In the genomic region with DNA sequence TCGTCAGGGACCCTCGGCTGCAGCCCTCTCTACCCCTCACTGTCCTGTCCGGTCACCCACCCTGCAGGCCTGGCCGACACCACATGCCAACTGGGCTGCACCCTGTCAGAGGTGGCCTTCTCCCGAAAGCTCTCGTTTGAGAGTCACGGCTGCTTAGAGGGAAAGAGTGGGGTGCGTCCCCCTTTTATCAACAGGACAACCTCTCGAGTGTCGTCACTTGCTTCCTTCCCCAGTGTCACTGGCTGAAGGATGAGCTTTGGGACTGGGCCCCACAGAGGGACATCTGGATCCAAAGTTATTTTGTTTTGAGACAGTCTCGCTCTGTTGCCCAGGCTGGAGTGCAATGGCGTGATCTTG, we compare ENCODE assay signal across 20 cellular contexts. TPM values are rescaled to one million over a fixed set of nuclear protein-coding genes. Genes with fewer than 3 reads are reported as not detected.
DNase-seq lines count a peak whose midpoint lies in the region; ATAC-seq and TF ChIP-seq lines count a peak whose summit lies in the region.
"Had no signal": no experiment of that assay in that cellular context is flagged by ENCODE, and none has a peak within 500 bp of the region (broad histone marks: within the 10 kb centered on the region; RNA-seq: fewer than 3 reads in every experiment).

No MANE protein-coding gene starts in this region.

- POLR2A ChIA-PET in IMR-90 (lab: Charles Lee; ENCODE audit: unreplicated experiment), result no interaction called here

- no peaks in the 10 kb centered on the region for H3K9me1 ChIP-seq in IMR-90 (ENCODE audit: insufficient read depth, low read length)

- no peaks in the 10 kb centered on the region for H3K79me2 ChIP-seq in osteoblast (ENCODE audit: insufficient read depth, low read length)

- TF ChIP-seq POLR2A in IMR-90 (IDR thresholded peaks at IDR 0.05; ENCODE audit: low read depth, low read length), result no peak
- no peak for TF ChIP-seq POLR2A in stomach (IDR thresholded peaks at IDR 0.05)

- dilution Hi-C loops in IMR-90 (cut with HindIII; ENCODE audit: low sequenced_read_pairs, unreplicated experiment), result no loop called here

- H3K18ac ChIP-seq in IMR-90 (ENCODE audit: low read depth, low read length), result no peak overlapping the region

- TF ChIP-seq CTCF in IMR-90 (conservative IDR thresholded peaks at IDR 0.05; ENCODE audit: low read depth, low read length), result no peak
- no peak for TF ChIP-seq CTCF in osteoblast (IDR thresholded peaks at IDR 0.05; ENCODE audit: extremely low read depth, low read depth, low read length)
- TF ChIP-seq CTCF in stomach (IDR thresholded peaks at IDR 0.05), result no peak

- 98% methylated on average over 5 of the region's 12 CpGs; no CpG with 5 or more reads in 1 of the 2 experiments for WGBS in IMR-90 (ENCODE audit: extremely low coverage in 2 of 2, insufficient read length in 1 of 2), 2 experiments
- 83 to 87% methylated on average over 12 of the region's 12 CpGs for WGBS in esophagus, 2 donors
- WGBS in stomach, 5 donors, result 75 to 87% (median 84%) methylated on average over 11 to 12 of the region's 12 CpGs

- H3K79me1 ChIP-seq in IMR-90 (ENCODE audit: low read depth in 1 of 2, low read length in 2 of 2), result 0 out of 4 replicates have a peak, but pooled peaks cover 0 to 3% of the 10 kb centered on the region in 2 experiments

- H3K9ac ChIP-seq in IMR-90 (ENCODE audit: low read depth, low read length), result no peak overlapping the region

- H3K4me2 ChIP-seq in IMR-90 (ENCODE audit: low read depth, low read length) (no peak overlapping the region), osteoblast (ENCODE audit: insufficient read depth, low read length) (no peak overlapping the region)
- H3K4me2 ChIP-seq: A549 had no signal

- no peak overlapping the region for H3K4ac ChIP-seq in IMR-90 (ENCODE audit: low read depth, low read length)

- H2BK20ac ChIP-seq in IMR-90 (ENCODE audit: low read depth, low read length), result no peak overlapping the region

- H3K4me1 ChIP-seq in IMR-90 (ENCODE audit: control insufficient read depth, insufficient read depth, low read length) (no peaks in the 10 kb centered on the region), esophagus (ENCODE audit: control insufficient read depth in 2 of 2, insufficient read depth in 2 of 2, low read length in 1 of 2) (peaks cover 0 to 15% of the 10 kb centered on the region in 2 donors), osteoblast (ENCODE audit: insufficient read depth, low read length) (peaks cover 3% of the 10 kb centered on the region), stomach (peaks cover 0 to 23% (median 13%) of the 10 kb centered on the region in 4 donors)
- H3K4me1 ChIP-seq: A549, Caco-2 had no signal

- H3K4me3 ChIP-seq in IMR-90 (ENCODE audit: insufficient read depth, low read depth, low read length) (no peak overlapping the region), esophagus (ENCODE audit: low read depth in 1 of 2, low read length in 2 of 2) (no peak overlapping the region), osteoblast (ENCODE audit: insufficient read depth, low read length) (no peak overlapping the region), stomach (no peak overlapping the region)
- H3K4me3 ChIP-seq: A549 had no signal

- no peak overlapping the region for H2AFZ ChIP-seq in IMR-90 (replicated peaks; ENCODE audit: low read length, poor library complexity)
- no peak overlapping the region for H2AFZ ChIP-seq in osteoblast (ENCODE audit: low read length)

- H3K23ac ChIP-seq in IMR-90 (ENCODE audit: low read depth, low read length), result no peak overlapping the region

- no peak overlapping the region for H4K5ac ChIP-seq in IMR-90 (ENCODE audit: low read depth, low read length)

- H3K9me3 ChIP-seq in IMR-90 (ENCODE audit: control insufficient read depth, insufficient read depth, low read length), result no peaks in the 10 kb centered on the region
- H3K9me3 ChIP-seq in esophagus (ENCODE audit: control insufficient read depth in 2 of 2, insufficient read depth in 1 of 2, low read depth in 1 of 2, low read length in 1 of 2), result no peaks in the 10 kb centered on the region
- H3K9me3 ChIP-seq in osteoblast (ENCODE audit: low read depth, low read length), result no peaks in the 10 kb centered on the region
- no peaks in the 10 kb centered on the region for H3K9me3 ChIP-seq in stomach
- H3K9me3 ChIP-seq: A549, Caco-2 had no signal

- H4K8ac ChIP-seq in IMR-90 (ENCODE audit: low read depth in 2 of 2, low read length in 2 of 2), result no peak overlapping the region

- no peak overlapping the region for H2AK5ac ChIP-seq in IMR-90 (ENCODE audit: low read depth, low read length)

- no peak overlapping the region for H3K27ac ChIP-seq in IMR-90 (ENCODE audit: insufficient read depth, low read length)
- peak overlapping the region; percentile 90 to 92 for H3K27ac ChIP-seq in esophagus (ENCODE audit: low read depth in 2 of 2, low read length in 1 of 2)
- H3K27ac ChIP-seq in osteoblast (ENCODE audit: low read depth, low read length), result no peak overlapping the region
- peak overlapping the region; percentile 13 to 69 (median 26) for H3K27ac ChIP-seq in stomach
- H3K27ac ChIP-seq: 22Rv1, A549, C4-2B, HL-60 had no signal

- DNase-seq in IMR-90, result no peak
- peak; percentile 66 for DNase-seq in osteoblast (ENCODE audit: insufficient read length, low spot score, missing footprints)
- DNase-seq in stomach, result no peak
- no peak for DNase-seq in GDM1 (lab: John Stamatoyannopoulos, UW)
- DNase-seq in stimulated activated CD8-positive, alpha-beta memory T cell treated with anti-CD3 and anti-CD28 coated beads, Interleukin-4, amount 100 ng/mL, for 48 hours, result no peak
- no peak for DNase-seq in pons (ENCODE audit: low spot score)
- DNase-seq: AML-193; Caco-2; CD4-positive, alpha-beta T cell; GOT3; H9 had no signal

- BruUV-seq in IMR-90 (replicated peaks; lab: Mats Ljungman, UMichigan), result no TSS peak

- no peak overlapping the region for H2BK15ac ChIP-seq in IMR-90 (ENCODE audit: low read depth, low read length)

- H3K14ac ChIP-seq in IMR-90 (replicated peaks; ENCODE audit: low read depth, low read length), result no peak overlapping the region

- peaks cover 63% of the 10 kb centered on the region for H3K36me3 ChIP-seq in IMR-90 (ENCODE audit: control insufficient read depth, insufficient read depth, low read length)
- H3K36me3 ChIP-seq in esophagus (ENCODE audit: control insufficient read depth in 2 of 2, insufficient read depth in 2 of 2, low read length in 1 of 2), result peaks cover 0 to 27% of the 10 kb centered on the region in 2 donors
- peaks cover 22% of the 10 kb centered on the region for H3K36me3 ChIP-seq in osteoblast (ENCODE audit: insufficient read depth, low read length)
- peaks cover 38 to 88% (median 84%) of the 10 kb centered on the region in 4 donors for H3K36me3 ChIP-seq in stomach

- H3K56ac ChIP-seq in IMR-90 (ENCODE audit: extremely low read depth, insufficient read depth, low read length), result no peak overlapping the region

- no peak for TF ChIP-seq RAD21 in IMR-90 (IDR thresholded peaks at IDR 0.05; ENCODE audit: low read length)

- no peak overlapping the region for H2BK120ac ChIP-seq in IMR-90 (ENCODE audit: low read depth, low read length)

- no peak overlapping the region for H4K91ac ChIP-seq in IMR-90 (ENCODE audit: insufficient read depth, low read depth, low read length)

- no peak for TF ChIP-seq EP300 in stomach (IDR thresholded peaks at IDR 0.05)

- no peak overlapping the region for H2BK5ac ChIP-seq in IMR-90 (ENCODE audit: low read depth, low read length, poor library complexity, severe bottlenecking)

- no peak for ATAC-seq in IMR-90 (ENCODE audit: low read depth)
- ATAC-seq in GM18861 (IDR thresholded peaks at IDR 0.05; ENCODE audit: unreplicated experiment), result no peak
- ATAC-seq: A549 had no signal

- CTCF ChIA-PET in IMR-90 (lab: Yijun Ruan, JAX), result no interaction called here

- no peaks in the 10 kb centered on the region for H3K27me3 ChIP-seq in IMR-90 (ENCODE audit: control insufficient read depth, insufficient read depth, low read length)
- H3K27me3 ChIP-seq in esophagus (ENCODE audit: control insufficient read depth in 1 of 2, insufficient read depth in 2 of 2, low read length in 2 of 2), result no peaks in the 10 kb centered on the region
- H3K27me3 ChIP-seq in osteoblast (ENCODE audit: insufficient read depth, low read length), result no peaks in the 10 kb centered on the region
- no peaks in the 10 kb centered on the region for H3K27me3 ChIP-seq in stomach

- H2AK9ac ChIP-seq in IMR-90 (replicated peaks; ENCODE audit: low read depth, low read length, poor library complexity), result peak overlapping the region; percentile 55

- intact Hi-C loops in IMR-90 (cut with micrococcal nuclease), result no loop called here
- intact Hi-C loops in stomach (cut with DNase I; ENCODE audit: low total_unique reads), result no loop called here

- no peaks in the 10 kb centered on the region; the same call in 1 of the 2 replicates for H4K20me1 ChIP-seq in IMR-90 (ENCODE audit: insufficient read depth, low read length)
- H4K20me1 ChIP-seq in osteoblast (ENCODE audit: insufficient read depth, low read length), result no peaks in the 10 kb centered on the region

- in situ Hi-C loops in IMR-90 (cut with MboI; ENCODE audit: low sequenced_read_pairs), result no loop called here

TF ChIP-seq in IMR-90, 13 proteins besides CTCF, POLR2A, EP300 and RAD21 (continues in another document):
- TF ChIP-seq FOS (IDR thresholded peaks at IDR 0.05; ENCODE audit: low read depth, low read length), result no peak

RNA-seq across cellular contexts. Expression of gene MAP2K2, which starts 28.5 kb away (rescaled TPM):
- total RNA-seq in IMR-90 (2012; rRNA removed) (107 and 115 TPM in 2 replicates), osteoblast (221 and 233 TPM in 2 replicates), stomach (100 to 1,000 TPM in 1 of 5 donors, 10 to 100 TPM in 4; 53.4 to 447 (median 84.3) TPM)
- polyA plus RNA-seq in IMR-90 (2012; rRNA removed) (151 and 196 TPM in 2 replicates), esophagus (100 to 1,000 TPM; 120 to 127 TPM), stomach (100 to 1,000 TPM; 137 to 162 (median 147) TPM)
- 175 and 201 TPM in 2 replicates for polyA plus RNA-seq in IMR-90 (2012; cell fraction: cytosol; rRNA removed)
- polyA plus RNA-seq in IMR-90 (2012; cell fraction: nucleus; rRNA removed; ENCODE audit: low replicate concordance), result 144 and 291 TPM in 2 replicates

RNA-seq across cellular contexts. Expression of gene ZBTB7A, which starts 28.8 kb away (rescaled TPM):
- total RNA-seq in IMR-90 (2012; rRNA removed) (3.2 and 4.2 TPM in 2 replicates), osteoblast (38.6 and 42.7 TPM in 2 replicates), stomach (100 to 1,000 TPM in 2 of 5 donors, 10 to 100 TPM in 3; 11.2 to 274 (median 66.8) TPM)
- polyA plus RNA-seq in IMR-90 (2012; rRNA removed) (10.3 and 14.7 TPM in 2 replicates), esophagus (10 to 100 TPM; 22.4 to 29.7 TPM), stomach (10 to 100 TPM in 2 of 3 donors, 1 to 10 TPM in 1; 8.0 to 14.4 (median 12.0) TPM)
- polyA plus RNA-seq in IMR-90 (2012; cell fraction: cytosol; rRNA removed), result 6.9 and 17.2 TPM in 2 replicates
- polyA plus RNA-seq in IMR-90 (2012; cell fraction: nucleus; rRNA removed; ENCODE audit: low replicate concordance), result 22.8 and 55.1 TPM in 2 replicates

RNA-seq across cellular contexts. Expression of gene CREB3L3, which starts 58.0 kb away (rescaled TPM):
- not detected in 2 replicates for total RNA-seq in IMR-90 (2012; rRNA removed)
- not detected in 2 replicates for polyA plus RNA-seq in IMR-90 (2012; rRNA removed)
- polyA plus RNA-seq in IMR-90 (2012; cell fraction: cytosol; rRNA removed), result not detected in 2 replicates
- polyA plus RNA-seq in IMR-90 (2012; cell fraction: nucleus; rRNA removed; ENCODE audit: low replicate concordance), result not detected in 2 replicates
- polyA plus RNA-seq in esophagus, result not detected
- not detected in 2 replicates for total RNA-seq in osteoblast
- total RNA-seq in stomach, result 1 to 10 TPM in 2 of 5 donors, not detected in 3; 1.1 to 7.0 TPM
- polyA plus RNA-seq in stomach, result under 1 TPM; 0.03 to 0.61 (median 0.12) TPM
- total RNA-seq: HT1080 had no signal
- polyA plus RNA-seq: BJ, IgD-negative memory B cell had no signal

Comparison
In these comparisons a context has a peak if more than half of its experiments do, and no peak if none do; other contexts are left out.
1. H3K27ac ChIP-seq: peak in esophagus (2 of 2) and stomach (5 of 5); none in IMR-90 (single experiment) and osteoblast (single experiment).